In the genomic region with DNA sequence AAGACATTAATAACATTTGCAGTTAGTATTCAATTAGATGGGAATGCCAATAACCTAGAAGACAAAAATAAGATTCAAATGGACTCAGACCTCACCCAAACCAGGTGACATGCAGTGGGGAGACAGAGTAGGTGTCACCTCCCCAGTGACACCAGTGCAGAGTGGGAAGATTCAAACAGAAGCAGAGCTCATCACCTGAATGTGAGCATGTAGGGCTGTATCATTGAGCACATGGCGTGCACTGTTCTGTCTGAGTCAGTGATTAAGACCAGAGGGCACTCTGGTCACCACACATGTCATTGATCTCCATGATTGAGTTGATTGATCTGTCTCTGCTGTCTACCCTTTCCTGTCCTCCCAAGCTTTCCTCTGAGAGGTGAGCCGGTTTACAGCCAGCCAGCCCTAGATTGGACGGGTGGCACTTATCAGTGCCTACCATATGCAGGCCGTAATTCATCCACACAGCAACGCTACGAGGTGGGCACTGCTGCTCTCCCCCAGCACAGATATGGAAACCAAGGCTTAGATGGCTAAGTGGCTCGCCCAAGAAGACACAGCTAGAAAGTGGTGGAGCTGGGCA, we compare ENCODE assay signal across 2 cellular contexts.
TF ChIP-seq lines count a peak whose summit lies in the region.

No MANE protein-coding gene starts in this region.

TF ChIP-seq in HepG2, 621 proteins besides CTCF, POLR2A, EP300 and RAD21:
- TF ChIP-seq PAWR (CRISPR knock-in tag; IDR thresholded peaks at IDR 0.05; ENCODE audit: borderline replicate concordance) (no peak), ZSCAN25 (CRISPR knock-in tag; IDR thresholded peaks at IDR 0.05) (no peak), RORA (CRISPR knock-in tag; IDR thresholded peaks at IDR 0.05) (no peak), ZNF232 (CRISPR knock-in tag; IDR thresholded peaks at IDR 0.05; ENCODE audit: borderline replicate concordance) (no peak), ZNF549 (CRISPR knock-in tag; IDR thresholded peaks at IDR 0.05) (no peak)
- TF ChIP-seq, protein P1, sequence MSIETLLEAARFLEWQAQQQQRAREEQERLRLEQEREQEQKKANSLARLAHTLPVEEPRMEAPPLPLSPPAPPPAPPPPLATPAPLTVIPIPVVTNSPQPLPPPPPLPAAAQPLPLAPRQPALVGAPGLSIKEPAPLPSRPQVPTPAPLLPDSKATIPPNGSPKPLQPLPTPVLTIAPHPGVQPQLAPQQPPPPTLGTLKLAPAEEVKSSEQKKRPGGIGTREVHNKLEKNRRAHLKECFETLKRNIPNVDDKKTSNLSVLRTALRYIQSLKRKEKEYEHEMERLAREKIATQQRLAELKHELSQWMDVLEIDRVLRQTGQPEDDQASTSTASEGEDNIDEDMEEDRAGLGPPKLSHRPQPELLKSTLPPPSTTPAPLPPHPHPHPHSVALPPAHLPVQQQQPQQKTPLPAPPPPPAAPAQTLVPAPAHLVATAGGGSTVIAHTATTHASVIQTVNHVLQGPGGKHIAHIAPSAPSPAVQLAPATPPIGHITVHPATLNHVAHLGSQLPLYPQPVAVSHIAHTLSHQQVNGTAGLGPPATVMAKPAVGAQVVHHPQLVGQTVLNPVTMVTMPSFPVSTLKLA (IDR thresholded peaks at IDR 0.05), result peak; percentile 49
TF ChIP-seq in HepG2: peak in this region for 1.

TF ChIP-seq in GM12891, 5 proteins besides CTCF, POLR2A, EP300 and RAD21:
- TF ChIP-seq POLR2AphosphoS5 (IDR thresholded peaks at IDR 0.05; ENCODE audit: low read depth, low read length), result no peak
- no peak for TF ChIP-seq POU2F2 (IDR thresholded peaks at IDR 0.05; ENCODE audit: low read depth, low read length)
- no peak for TF ChIP-seq PAX5 (IDR thresholded peaks at IDR 0.05; ENCODE audit: insufficient read depth, low read length, severe bottlenecking)
